In genomic region chr11:64900263-64900678, GRCh38 we compare ENCODE assay signal across 9 cellular contexts. TPM values are rescaled to one million over a fixed set of nuclear protein-coding genes. Genes with fewer than 3 reads are reported as not detected.
A peak's percentile ranks its signal among the peaks of the same experiment; 100 is the strongest.
DNase-seq lines count a peak whose midpoint lies in the region; ATAC-seq lines count a peak whose summit lies in the region.
"Had no signal": no experiment of that assay in that cellular context is flagged by ENCODE, and none has a peak within 500 bp of the region (broad histone marks: within the 10 kb centered on the region; RNA-seq: fewer than 3 reads in every experiment).

No MANE protein-coding gene starts in this region.

- peak; percentile 14 for DNase-seq in M059J (ENCODE audit: low read depth)
- peak; percentile 45 for DNase-seq in activated T-cell treated with anti-CD3 and anti-CD28 coated beads for 1 hour (ENCODE audit: low read depth)
- peak; percentile 69 for DNase-seq in stimulated activated CD8-positive, alpha-beta memory T cell treated with anti-CD3 and anti-CD28 coated beads, Interleukin-4, amount 100 ng/mL, for 48 hours
- DNase-seq in COLO668 (lab: John Stamatoyannopoulos, UW; ENCODE audit: unreplicated experiment) = no peak
- DNase-seq in germinal center (ENCODE audit: low spot score) = no peak
- DNase-seq in GDM1 (lab: John Stamatoyannopoulos, UW) = no peak
- DNase-seq: cortex of kidney had no signal

- ATAC-seq in esophagus mucosa (peak; percentile 80), GM21367 (IDR thresholded peaks at IDR 0.05; ENCODE audit: unreplicated experiment) (no peak)

RNA-seq across cellular contexts. Expression of gene ATG2A, which starts 16.7 kb away (rescaled TPM):
- total RNA-seq in M059J (2014; rRNA removed; shearing (Covaris generic)) = 12.6 and 16.0 TPM in 2 replicates
- total RNA-seq in esophagus mucosa = 10.7 TPM

RNA-seq across cellular contexts. Expression of gene EHD1, which starts 21.9 kb away (rescaled TPM):
- total RNA-seq in M059J (2014; rRNA removed; shearing (Covaris generic)) = 38.4 and 57.9 TPM in 2 replicates
- 25.6 TPM for total RNA-seq in esophagus mucosa

RNA-seq across cellular contexts. Expression of gene PPP2R5B, which starts 24.2 kb away (rescaled TPM):
- total RNA-seq in M059J (2014; rRNA removed; shearing (Covaris generic)) = 21.5 and 39.7 TPM in 2 replicates
- 7.0 TPM for total RNA-seq in esophagus mucosa

RNA-seq across cellular contexts. Expression of gene GPHA2, which starts 35.4 kb away (rescaled TPM):
- total RNA-seq in M059J (2014; rRNA removed; shearing (Covaris generic)) = not detected in 2 replicates
- not detected for total RNA-seq in esophagus mucosa

RNA-seq across cellular contexts. Expression of gene CDC42BPG, which starts 55.8 kb away (rescaled TPM):
- total RNA-seq in M059J (2014; rRNA removed; shearing (Covaris generic)) = 0.02 and 0.54 TPM in 2 replicates
- total RNA-seq in esophagus mucosa = 20.5 TPM

Comparison
In these comparisons a context has a peak if more than half of its experiments do, and no peak if none do; other contexts are left out.
1. DNase-seq: peak in M059J (single experiment), activated T-cell treated with anti-CD3 and anti-CD28 coated beads for 1 hour (single experiment) and stimulated activated CD8-positive, alpha-beta memory T cell treated with anti-CD3 and anti-CD28 coated beads, Interleukin-4, amount 100 ng/mL, for 48 hours (single experiment); none in COLO668 (single experiment), germinal center (single experiment) and GDM1 (single experiment).